ENCODE assay signal across 21 cellular contexts in genomic region chr16:49532873-49533272, GRCh38.
"Had no signal": no experiment of that assay in that cellular context is flagged by ENCODE, and none has a peak within 500 bp of the region (broad histone marks: within the 10 kb centered on the region; RNA-seq: fewer than 3 reads in every experiment).

No MANE protein-coding gene starts in this region.

- H3K9me3 ChIP-seq: esophagus squamous epithelium, left ventricle myocardium inferior, lower lobe of right lung, tibial artery, upper lobe of left lung, uterus had no signal

- H3K27ac ChIP-seq: esophagus squamous epithelium, hepatocyte, left ventricle myocardium inferior, lower lobe of right lung, tibial artery, upper lobe of left lung, uterus had no signal

- H3K27me3 Mint-ChIP-seq: stimulated activated naive CD8-positive, alpha-beta T cell treated with anti-CD3 and anti-CD28 coated beads, Interleukin-15, Interleukin-2, amounts not matched to agents 100 ng/mL and 50 ng/mL, for 24 hours had no signal

- H2AFZ ChIP-seq: hepatocyte had no signal

- H3K9me3 Mint-ChIP-seq: dendritic cell treated with granulocyte-macrophage colony-stimulating factor and Interleukin-4, amounts not matched to agents 40 ng/mL and 50 ng/mL, for 4 days; effector memory CD8-positive, alpha-beta T cell; memory B cell; natural killer cell treated with Interleukin-12 subunit alpha and Interleukin-12 subunit beta and Interleukin-15 and Interleukin-18, amount 100 ng/mL, for 72 hours; stimulated activated memory B cell treated with anti-CD40 and anti-IgM and Interleukin-4, amounts not matched to agents 10 μg/mL and 1 μg/mL and 100 μg/mL, for 72 hours; stimulated activated naive CD8-positive, alpha-beta T cell treated with anti-CD3 and anti-CD28 coated beads, Interleukin-15, Interleukin-2, amounts not matched to agents 100 ng/mL and 50 ng/mL, for 24 hours had no signal

- H3K36me3 Mint-ChIP-seq: memory B cell; natural killer cell treated with Interleukin-12 subunit alpha and Interleukin-12 subunit beta and Interleukin-15 and Interleukin-18, amount 100 ng/mL, for 72 hours; stimulated activated memory B cell treated with anti-CD40 and anti-IgM and Interleukin-4, amounts not matched to agents 10 μg/mL and 1 μg/mL and 100 μg/mL, for 72 hours had no signal

- H3K36me3 ChIP-seq: esophagus squamous epithelium, left ventricle myocardium inferior, lower lobe of right lung, tibial artery, upper lobe of left lung, uterus had no signal

- H3K27me3 ChIP-seq: esophagus squamous epithelium, hepatocyte, tibial artery, upper lobe of left lung, uterus had no signal

- DNase-seq: effector memory CD8-positive, alpha-beta T cell; esophagus squamous epithelium; foreskin fibroblast; head of caudate nucleus; kidney; left cardiac atrium; left ventricle myocardium inferior; lower lobe of right lung; midbrain; right cardiac atrium; stimulated activated CD4-positive, alpha-beta T cell treated with anti-CD3 and anti-CD28 coated beads, Interleukin-4, amount 100 ng/mL, for 24 hours; tibial artery; upper lobe of left lung; uterus had no signal

- H3K4me2 ChIP-seq: hepatocyte, smooth muscle cell had no signal

- ATAC-seq: effector memory CD8-positive, alpha-beta T cell; left cardiac atrium; lower lobe of right lung; natural killer cell treated with Interleukin-12 subunit alpha and Interleukin-12 subunit beta and Interleukin-15 and Interleukin-18, amount 100 ng/mL, for 72 hours; right cardiac atrium; stimulated activated memory B cell treated with anti-CD40 and anti-IgM and Interleukin-4, amounts not matched to agents 10 μg/mL and 1 μg/mL and 100 μg/mL, for 72 hours had no signal

- H3K4me3 Mint-ChIP-seq: dendritic cell treated with granulocyte-macrophage colony-stimulating factor and Interleukin-4, amounts not matched to agents 40 ng/mL and 50 ng/mL, for 4 days; effector memory CD8-positive, alpha-beta T cell; memory B cell; natural killer cell treated with Interleukin-12 subunit alpha and Interleukin-12 subunit beta and Interleukin-15 and Interleukin-18, amount 100 ng/mL, for 72 hours; stimulated activated memory B cell treated with anti-CD40 and anti-IgM and Interleukin-4, amounts not matched to agents 10 μg/mL and 1 μg/mL and 100 μg/mL, for 72 hours; stimulated activated naive CD8-positive, alpha-beta T cell treated with anti-CD3 and anti-CD28 coated beads, Interleukin-15, Interleukin-2, amounts not matched to agents 100 ng/mL and 50 ng/mL, for 24 hours had no signal

- H3K4me3 ChIP-seq: esophagus squamous epithelium, hepatocyte, left ventricle myocardium inferior, lower lobe of right lung, smooth muscle cell, tibial artery, upper lobe of left lung, uterus had no signal

- H3K4me1 ChIP-seq: lower lobe of right lung, uterus had no signal

- H3K27ac Mint-ChIP-seq: dendritic cell treated with granulocyte-macrophage colony-stimulating factor and Interleukin-4, amounts not matched to agents 40 ng/mL and 50 ng/mL, for 4 days; effector memory CD8-positive, alpha-beta T cell; memory B cell; natural killer cell treated with Interleukin-12 subunit alpha and Interleukin-12 subunit beta and Interleukin-15 and Interleukin-18, amount 100 ng/mL, for 72 hours; stimulated activated memory B cell treated with anti-CD40 and anti-IgM and Interleukin-4, amounts not matched to agents 10 μg/mL and 1 μg/mL and 100 μg/mL, for 72 hours; stimulated activated naive CD8-positive, alpha-beta T cell treated with anti-CD3 and anti-CD28 coated beads, Interleukin-15, Interleukin-2, amounts not matched to agents 100 ng/mL and 50 ng/mL, for 24 hours had no signal
